In genomic region chr22:30324008-30324730, GRCh38 we compare ENCODE assay signal across 10 cellular contexts. TPM values are rescaled to one million over a fixed set of nuclear protein-coding genes. Genes with fewer than 3 reads are reported as not detected.
A peak's percentile ranks its signal among the peaks of the same experiment; 100 is the strongest.
DNase-seq lines count a peak whose midpoint lies in the region; ATAC-seq and TF ChIP-seq lines count a peak whose summit lies in the region.
"Had no signal": no experiment of that assay in that cellular context is flagged by ENCODE, and none has a peak within 500 bp of the region (broad histone marks: within the 10 kb centered on the region; RNA-seq: fewer than 3 reads in every experiment).

No MANE protein-coding gene starts in this region.

- peak overlapping the region; percentile 72 to 96 (median 90) for H3K9ac ChIP-seq in subcutaneous abdominal adipose tissue (ENCODE audit: low read length in 5 of 5)

- peak overlapping the region; percentile 97 for H3K4me2 ChIP-seq in hepatocyte

- H3K27ac ChIP-seq in hepatocyte, result peak overlapping the region; percentile 94
- H3K27ac ChIP-seq in subcutaneous abdominal adipose tissue (ENCODE audit: low read depth, low read length), result peak overlapping the region; percentile 99

- intact Hi-C loops in activated CD8-positive, alpha-beta T cell treated with anti-CD3 and anti-CD28 coated beads for 36 hours (cut with micrococcal nuclease), result loop anchor here (2.0 kb wide), 1 partner anchor 13 kb away; no protein-coding TSS in a partner anchor

- no peak overlapping the region for H3K4me3 ChIP-seq in hepatocyte
- peak overlapping the region; percentile 81 to 87 (median 81) for H3K4me3 ChIP-seq in subcutaneous abdominal adipose tissue (ENCODE audit: low read depth in 1 of 5, low read length in 5 of 5)

- peak overlapping the region; percentile 81 for H3K27ac Mint-ChIP-seq in activated CD8-positive, alpha-beta T cell treated with anti-CD3 and anti-CD28 coated beads for 36 hours

- H3K27me3 Mint-ChIP-seq in activated CD8-positive, alpha-beta T cell treated with anti-CD3 and anti-CD28 coated beads for 36 hours, result no peaks in the 10 kb centered on the region

- no peak for TF ChIP-seq CTCF in activated CD8-positive, alpha-beta T cell treated with anti-CD3 and anti-CD28 coated beads for 36 hours (IDR thresholded peaks at IDR 0.05)
- TF ChIP-seq CTCF in hepatocyte (IDR thresholded peaks at IDR 0.05; ENCODE audit: poor library complexity), result no peak

- H3K27me3 ChIP-seq in hepatocyte (no peaks in the 10 kb centered on the region), subcutaneous abdominal adipose tissue (ENCODE audit: control insufficient read depth in 5 of 5, insufficient read depth in 4 of 5, low read length in 5 of 5) (no peaks in the 10 kb centered on the region)
- H3K27me3 ChIP-seq: BE2C had no signal

- H4K20me1 ChIP-seq in hepatocyte (ENCODE audit: insufficient read depth, poor library complexity, severe bottlenecking), result peaks cover 20% of the 10 kb centered on the region

- no peaks in the 10 kb centered on the region for H3K9me3 Mint-ChIP-seq in activated CD8-positive, alpha-beta T cell treated with anti-CD3 and anti-CD28 coated beads for 36 hours

- WGBS in hepatocyte (ENCODE audit: low lambda C conversion rate, missing lambda C conversion rate), result 80% methylated on average over 8 of the region's 8 CpGs

- no peaks in the 10 kb centered on the region for H3K9me3 ChIP-seq in hepatocyte (ENCODE audit: low read depth)
- H3K9me3 ChIP-seq in subcutaneous abdominal adipose tissue (ENCODE audit: control insufficient read depth in 5 of 5, low read length in 5 of 5), result no peaks in the 10 kb centered on the region
- H3K9me3 ChIP-seq: BE2C had no signal

- POLR2A ChIA-PET in activated CD8-positive, alpha-beta T cell treated with anti-CD3 and anti-CD28 coated beads for 36 hours (lab: Charles Lee), result interaction anchor here (0.7 to 8.5 kb wide), 9 partner anchors 11 to 66 kb away, joined by 3 to 68 read pairs (median 4); partner anchors contain the start of gene CASTOR1

- no peaks in the 10 kb centered on the region for H3K9me2 ChIP-seq in hepatocyte (replicated peaks; ENCODE audit: insufficient read depth)

- H3K36me3 ChIP-seq in hepatocyte (replicated peaks; ENCODE audit: insufficient read depth, low read depth) (no peaks in the 10 kb centered on the region), subcutaneous abdominal adipose tissue (ENCODE audit: control insufficient read depth in 5 of 5, insufficient read depth in 5 of 5, low read length in 5 of 5) (peaks cover 0 to 17% (median 4%) of the 10 kb centered on the region in 5 donors)
- H3K36me3 ChIP-seq: BE2C had no signal

- peak overlapping the region; percentile 81 for H3K4me3 Mint-ChIP-seq in activated CD8-positive, alpha-beta T cell treated with anti-CD3 and anti-CD28 coated beads for 36 hours

- ATAC-seq in activated CD8-positive, alpha-beta T cell treated with anti-CD3 and anti-CD28 coated beads for 36 hours, result peak; percentile 40
- no peak for ATAC-seq in GM19397 (IDR thresholded peaks at IDR 0.05; ENCODE audit: unreplicated experiment)

- H3K4me1 Mint-ChIP-seq in activated CD8-positive, alpha-beta T cell treated with anti-CD3 and anti-CD28 coated beads for 36 hours (ENCODE audit: low read depth), result peaks cover 62% of the 10 kb centered on the region

- H3K36me3 Mint-ChIP-seq in activated CD8-positive, alpha-beta T cell treated with anti-CD3 and anti-CD28 coated beads for 36 hours (ENCODE audit: low read depth), result peaks cover 12% of the 10 kb centered on the region

- CTCF ChIA-PET in activated CD8-positive, alpha-beta T cell treated with anti-CD3 and anti-CD28 coated beads for 36 hours (lab: Charles Lee), result interaction anchor here (0.9 to 8.3 kb wide), 5 partner anchors 10 to 236 kb away, joined by 3 to 98 read pairs (median 4); partner anchors contain the start of gene CASTOR1

- DNase-seq in activated CD4-positive, alpha-beta T cell treated with anti-CD3 and anti-CD28 coated beads for 48 hours, result peak; percentile 42
- DNase-seq in activated CD4-positive, alpha-beta T cell treated with anti-CD3 and anti-CD28 coated beads for 1 hour, result no peak
- peak; percentile 79 for DNase-seq in activated CD8-positive, alpha-beta T cell treated with anti-CD3 and anti-CD28 coated beads for 36 hours
- no peak for DNase-seq in hepatocyte (ENCODE audit: low spot score)
- DNase-seq in SK-N-DZ (ENCODE audit: low spot score), result no peak
- no peak for DNase-seq in SIG-M5 (lab: John Stamatoyannopoulos, UW)
- DNase-seq: BE2C, NCI-H510A had no signal

- H2AFZ ChIP-seq in hepatocyte, result no peak overlapping the region

- H3K4me1 ChIP-seq in hepatocyte (ENCODE audit: insufficient read depth), result peaks cover 27% of the 10 kb centered on the region
- H3K4me1 ChIP-seq in subcutaneous abdominal adipose tissue (ENCODE audit: control insufficient read depth in 5 of 5, insufficient read depth in 5 of 5, low read length in 5 of 5), result peaks cover 29 to 71% (median 68%) of the 10 kb centered on the region in 5 donors

- peaks cover 68% of the 10 kb centered on the region for H3K79me2 ChIP-seq in hepatocyte

RNA-seq across cellular contexts. Expression of gene TBC1D10A, which starts 2.6 kb away (rescaled TPM):
- 10 to 100 TPM; 20.5 to 21.1 TPM for total RNA-seq in activated CD8-positive, alpha-beta T cell treated with anti-CD3 and anti-CD28 coated beads for 36 hours
- 15.7 and 23.4 TPM in 2 replicates for total RNA-seq in hepatocyte
- 38.7 and 39.9 TPM in 2 replicates for polyA plus RNA-seq in hepatocyte
- polyA plus RNA-seq in SK-N-DZ (2014; cell fraction: cytosol; rRNA removed), result 11.4 and 12.7 TPM in 2 replicates
- polyA plus RNA-seq in SK-N-DZ (2014; cell fraction: nucleus; rRNA removed), result 17.1 and 20.8 TPM in 2 replicates

RNA-seq across cellular contexts. Expression of gene SF3A1, which starts 32.5 kb away (rescaled TPM):
- total RNA-seq in activated CD8-positive, alpha-beta T cell treated with anti-CD3 and anti-CD28 coated beads for 36 hours, result 100 to 1,000 TPM; 252 to 262 TPM
- 45.8 and 48.6 TPM in 2 replicates for total RNA-seq in hepatocyte
- polyA plus RNA-seq in hepatocyte, result 82.5 and 84.6 TPM in 2 replicates
- polyA plus RNA-seq in SK-N-DZ (2014; cell fraction: cytosol; rRNA removed), result 17.6 and 31.0 TPM in 2 replicates
- polyA plus RNA-seq in SK-N-DZ (2014; cell fraction: nucleus; rRNA removed), result 21.7 and 101 TPM in 2 replicates

RNA-seq across cellular contexts. Expression of gene CCDC157, which starts 32.6 kb away (rescaled TPM):
- total RNA-seq in activated CD8-positive, alpha-beta T cell treated with anti-CD3 and anti-CD28 coated beads for 36 hours, result 1 to 10 TPM; 2.2 to 2.4 TPM
- 4.1 and 5.3 TPM in 2 replicates for total RNA-seq in hepatocyte
- 5.4 TPM in 2 replicates for polyA plus RNA-seq in hepatocyte
- 7.2 and 8.6 TPM in 2 replicates for polyA plus RNA-seq in SK-N-DZ (2014; cell fraction: cytosol; rRNA removed)
- polyA plus RNA-seq in SK-N-DZ (2014; cell fraction: nucleus; rRNA removed), result 6.6 and 6.7 TPM in 2 replicates

RNA-seq across cellular contexts. Expression of gene CASTOR1, which starts 34.9 kb away (rescaled TPM):
- total RNA-seq in activated CD8-positive, alpha-beta T cell treated with anti-CD3 and anti-CD28 coated beads for 36 hours, result 1 to 10 TPM; 4.2 to 5.1 TPM
- 30.9 and 48.0 TPM in 2 replicates for total RNA-seq in hepatocyte
- 43.5 and 53.5 TPM in 2 replicates for polyA plus RNA-seq in hepatocyte
- 3.2 and 4.1 TPM in 2 replicates for polyA plus RNA-seq in SK-N-DZ (2014; cell fraction: cytosol; rRNA removed)
- 7.9 and 11.9 TPM in 2 replicates for polyA plus RNA-seq in SK-N-DZ (2014; cell fraction: nucleus; rRNA removed)

RNA-seq across cellular contexts. Expression of gene OSM, which starts 57.5 kb away (rescaled TPM):
- total RNA-seq in activated CD8-positive, alpha-beta T cell treated with anti-CD3 and anti-CD28 coated beads for 36 hours, result 10 to 100 TPM; 44.3 to 45.7 TPM
- 0.48 and 1.5 TPM in 2 replicates for total RNA-seq in hepatocyte
- not detected in 2 replicates for polyA plus RNA-seq in hepatocyte
- polyA plus RNA-seq in SK-N-DZ (2014; cell fraction: cytosol; rRNA removed), result not detected in 2 replicates
- not detected in 2 replicates for polyA plus RNA-seq in SK-N-DZ (2014; cell fraction: nucleus; rRNA removed)

Comparison
In these comparisons a context has a peak if more than half of its experiments do, and no peak if none do; other contexts are left out.
1. DNase-seq: peak in activated CD4-positive, alpha-beta T cell treated with anti-CD3 and anti-CD28 coated beads for 48 hours (single experiment) and activated CD8-positive, alpha-beta T cell treated with anti-CD3 and anti-CD28 coated beads for 36 hours (single experiment); none in activated CD4-positive, alpha-beta T cell treated with anti-CD3 and anti-CD28 coated beads for 1 hour (single experiment), hepatocyte (single experiment), SK-N-DZ (single experiment) and SIG-M5 (single experiment).